ENCODE assay signal across 8 cellular contexts in genomic region chr1:157137773-157138219, GRCh38. TPM values are rescaled to one million over a fixed set of nuclear protein-coding genes. Genes with fewer than 3 reads are reported as not detected.
DNase-seq lines count a peak whose midpoint lies in the region; ATAC-seq and TF ChIP-seq lines count a peak whose summit lies in the region.
"Had no signal": no experiment of that assay in that cellular context is flagged by ENCODE, and none has a peak within 500 bp of the region (broad histone marks: within the 10 kb centered on the region; RNA-seq: fewer than 3 reads in every experiment).

No MANE protein-coding gene starts in this region.

- POLR2A ChIA-PET in IMR-90 (lab: Charles Lee; ENCODE audit: unreplicated experiment) = no interaction called here

- dilution Hi-C loops in IMR-90 (cut with HindIII; ENCODE audit: low sequenced_read_pairs, unreplicated experiment) = no loop called here

- H3K14ac ChIP-seq in IMR-90 (replicated peaks; ENCODE audit: low read depth, low read length) = peak overlapping the region; percentile 38

- DNase-seq in IMR-90 (no peak), colonic mucosa (no peak), naive B cell (no peak), NCI-H446 treated with DMSO at 0.1 percent for 48 hours (lab: John Stamatoyannopoulos, UW) (no peak), inferior parietal cortex (ENCODE audit: extremely low spot score) (no peak)
- no peak for DNase-seq in activated CD4-positive, alpha-beta T cell treated with anti-CD3 and anti-CD28 coated beads, Interleukin-2, amount 50 U/mL, for 48 hours

- H3K4ac ChIP-seq in IMR-90 (ENCODE audit: low read depth, low read length) = peak overlapping the region; percentile 93

- peaks cover 4% of the 10 kb centered on the region for H3K4me1 ChIP-seq in IMR-90 (ENCODE audit: control insufficient read depth, insufficient read depth, low read length)
- peaks cover 7% of the 10 kb centered on the region for H3K4me1 ChIP-seq in colonic mucosa

- peak overlapping the region; percentile 61; the same call in 1 of the 2 replicates for H3K56ac ChIP-seq in IMR-90 (ENCODE audit: extremely low read depth, insufficient read depth, low read length)

- in situ Hi-C loops in IMR-90 (cut with MboI; ENCODE audit: low sequenced_read_pairs) = no loop called here

- no peak for TF ChIP-seq RAD21 in IMR-90 (IDR thresholded peaks at IDR 0.05; ENCODE audit: low read length)

- no peak for TF ChIP-seq POLR2A in IMR-90 (IDR thresholded peaks at IDR 0.05; ENCODE audit: low read depth, low read length)

- H3K36me3 Mint-ChIP-seq in naive B cell = peaks cover 17 to 28% of the 10 kb centered on the region in 2 donors

- no peak overlapping the region for H2BK15ac ChIP-seq in IMR-90 (ENCODE audit: low read depth, low read length)

- H3K27ac Mint-ChIP-seq in naive B cell = peak overlapping the region; percentile 93 to 98 (median 96)

- H3K9ac ChIP-seq in IMR-90 (ENCODE audit: low read depth, low read length) (peak overlapping the region; percentile 78), colonic mucosa (ENCODE audit: low read depth in 2 of 2, low read length in 2 of 2) (peak overlapping the region; percentile 93 to 100)

- no peak overlapping the region; the same call in 1 of the 2 replicates for H3K18ac ChIP-seq in IMR-90 (ENCODE audit: low read depth, low read length)

- H3K27me3 ChIP-seq in IMR-90 (ENCODE audit: control insufficient read depth, insufficient read depth, low read length) = no peaks in the 10 kb centered on the region
- H3K27me3 ChIP-seq in colonic mucosa = no peaks in the 10 kb centered on the region

- H3K9me1 ChIP-seq in IMR-90 (ENCODE audit: insufficient read depth, low read length) = peaks cover 2% of the 10 kb centered on the region; the same call in 1 of the 2 replicates

- H2AK9ac ChIP-seq in IMR-90 (replicated peaks; ENCODE audit: low read depth, low read length, poor library complexity) = peak overlapping the region; percentile 95

- H3K27ac ChIP-seq in IMR-90 (ENCODE audit: insufficient read depth, low read length) (peak overlapping the region; percentile 77), colonic mucosa (peak overlapping the region; percentile 96)

- peaks cover 22% of the 10 kb centered on the region for H3K36me3 ChIP-seq in IMR-90 (ENCODE audit: control insufficient read depth, insufficient read depth, low read length)
- H3K36me3 ChIP-seq in colonic mucosa = peaks cover 20% of the 10 kb centered on the region

- intact Hi-C loops in IMR-90 (cut with micrococcal nuclease) (loop anchor here (5.0 kb wide), 1 partner anchor 45 kb away; no protein-coding TSS in a partner anchor), colonic mucosa (cut with DNase I) (no loop called here)

- peak; percentile 20 for ATAC-seq in GM21423 (IDR thresholded peaks at IDR 0.05; ENCODE audit: unreplicated experiment)
- peak; percentile 30 for ATAC-seq in IMR-90 (ENCODE audit: low read depth)
- peak; percentile 4 to 18 for ATAC-seq in naive B cell (ENCODE audit: low read depth in 2 of 2)

- H4K91ac ChIP-seq in IMR-90 (ENCODE audit: insufficient read depth, low read depth, low read length) = peak overlapping the region; percentile 64

- peak overlapping the region; percentile 49 for H2AK5ac ChIP-seq in IMR-90 (ENCODE audit: low read depth, low read length)

- no TSS peak for BruUV-seq in IMR-90 (replicated peaks; lab: Mats Ljungman, UMichigan)

- peak overlapping the region; percentile 49; the same call in 1 of the 2 replicates for H3K23ac ChIP-seq in IMR-90 (ENCODE audit: low read depth, low read length)

- peaks cover 24% of the 10 kb centered on the region for H4K20me1 ChIP-seq in IMR-90 (ENCODE audit: insufficient read depth, low read length)

- H3K4me3 Mint-ChIP-seq in naive B cell = peak overlapping the region; percentile 83 to 97 (median 95)

- no peak overlapping the region for H2BK20ac ChIP-seq in IMR-90 (ENCODE audit: low read depth, low read length)

- peaks cover 33 to 36% (median 36%) of the 10 kb centered on the region in 3 donors for H3K4me1 Mint-ChIP-seq in naive B cell

- H2BK5ac ChIP-seq in IMR-90 (ENCODE audit: low read depth, low read length, poor library complexity, severe bottlenecking) = peak overlapping the region; percentile 78

- WGBS in IMR-90 (ENCODE audit: extremely low coverage in 2 of 2, insufficient read length in 1 of 2), 2 experiments = 1% methylated on average over 10 of the region's 24 CpGs; no CpG with 5 or more reads in 1 of the 2 experiments

- CTCF ChIA-PET in IMR-90 (lab: Yijun Ruan, JAX) = interaction anchor here (0.6 to 1.4 kb wide), 2 partner anchors 48 to 49 kb away, joined by 3 to 5 read pairs; no protein-coding TSS in a partner anchor

- peak overlapping the region; percentile 98 to 100; a peak in 3 of 4 replicates for H4K8ac ChIP-seq in IMR-90 (ENCODE audit: low read depth in 2 of 2, low read length in 2 of 2)

- TF ChIP-seq CTCF in IMR-90 (conservative IDR thresholded peaks at IDR 0.05; ENCODE audit: low read depth, low read length) (no peak), colonic mucosa (IDR thresholded peaks at IDR 0.05) (no peak)

- H3K9me3 ChIP-seq in IMR-90 (ENCODE audit: control insufficient read depth, insufficient read depth, low read length) (no peaks in the 10 kb centered on the region), colonic mucosa (no peaks in the 10 kb centered on the region)

- peaks cover 16 to 39% of the 10 kb centered on the region in 2 experiments for H3K79me1 ChIP-seq in IMR-90 (ENCODE audit: low read depth in 1 of 2, low read length in 2 of 2)

- H3K4me3 ChIP-seq in IMR-90 (ENCODE audit: insufficient read depth, low read depth, low read length) (peak overlapping the region; percentile 91), colonic mucosa (peak overlapping the region; percentile 78)

- peak overlapping the region; percentile 96 for H3K4me2 ChIP-seq in IMR-90 (ENCODE audit: low read depth, low read length)

- no peak overlapping the region for H2BK120ac ChIP-seq in IMR-90 (ENCODE audit: low read depth, low read length)

- H3K9me3 Mint-ChIP-seq in naive B cell = no peaks in the 10 kb centered on the region

- no peaks in the 10 kb centered on the region for H3K27me3 Mint-ChIP-seq in naive B cell

- H4K5ac ChIP-seq in IMR-90 (ENCODE audit: low read depth, low read length) = no peak overlapping the region; the same call in 1 of the 2 replicates

- peak overlapping the region; percentile 97 for H2AFZ ChIP-seq in IMR-90 (replicated peaks; ENCODE audit: low read length, poor library complexity)

TF ChIP-seq in IMR-90, 13 proteins besides CTCF, POLR2A, EP300 and RAD21:
- TF ChIP-seq FOS (IDR thresholded peaks at IDR 0.05; ENCODE audit: low read depth, low read length) = no peak
- TF ChIP-seq CHD1 (IDR thresholded peaks at IDR 0.05; ENCODE audit: low read depth, low read length) = peak; percentile 8; the same call in 1 of the 2 replicates

RNA-seq across cellular contexts. Expression of gene ETV3, which starts 0.4 kb away (rescaled TPM):
- total RNA-seq in IMR-90 (2012; rRNA removed) = 14.7 and 21.1 TPM in 2 replicates
- 6.4 and 6.8 TPM in 2 replicates for polyA plus RNA-seq in IMR-90 (2012; rRNA removed)
- 2.9 and 4.0 TPM in 2 replicates for polyA plus RNA-seq in IMR-90 (2012; cell fraction: cytosol; rRNA removed)
- 10.0 and 112 TPM in 2 replicates for polyA plus RNA-seq in IMR-90 (2012; cell fraction: nucleus; rRNA removed; ENCODE audit: low replicate concordance)
- 10 to 100 TPM; 20.7 to 38.7 TPM for total RNA-seq in colonic mucosa
- 10 to 100 TPM in 4 of 6 donors, 1 to 10 TPM in 2; 2.3 to 14.5 (median 12.3) TPM for polyA plus RNA-seq in naive B cell (ENCODE audit: low read depth in 6 of 6)

RNA-seq across cellular contexts. Expression of gene ETV3L, which starts 38.2 kb away (rescaled TPM):
- total RNA-seq in IMR-90 (2012; rRNA removed) (not detected in 2 replicates), colonic mucosa (not detected)
- polyA plus RNA-seq in IMR-90 (2012; rRNA removed) (not detected in 2 replicates), naive B cell (ENCODE audit: low read depth in 6 of 6) (not detected)
- not detected in 2 replicates for polyA plus RNA-seq in IMR-90 (2012; cell fraction: cytosol; rRNA removed)
- polyA plus RNA-seq in IMR-90 (2012; cell fraction: nucleus; rRNA removed; ENCODE audit: low replicate concordance) = 0.03 and 0.10 TPM in 2 replicates
- total RNA-seq: subcutaneous adipose tissue had no signal
